ENCODE assay signal across 8 cellular contexts in genomic region chr12:109775172-109775881, GRCh38. TPM values are rescaled to one million over a fixed set of nuclear protein-coding genes. Genes with fewer than 3 reads are reported as not detected.
DNase-seq lines count a peak whose midpoint lies in the region; ATAC-seq, FAIRE-seq and TF ChIP-seq lines count a peak whose summit lies in the region.

No MANE protein-coding gene starts in this region.

- no peak for TF ChIP-seq EP300 in SK-N-SH (IDR thresholded peaks at IDR 0.05; ENCODE audit: borderline replicate concordance in 1 of 2, low read depth in 1 of 2, low read length in 1 of 2)

- H4K20me1 ChIP-seq in SK-N-SH (ENCODE audit: insufficient read depth): no peaks in the 10 kb centered on the region

- peaks cover 0 to 5% of the 10 kb centered on the region in 2 experiments; a peak in 1 of 4 replicates for H3K4me1 ChIP-seq in SK-N-SH (ENCODE audit: control insufficient read depth in 1 of 2, insufficient read depth in 2 of 2, low read depth in 1 of 2, low read length in 1 of 2)
- H3K4me1 ChIP-seq in prostate gland (replicated peaks): no peaks in the 10 kb centered on the region

- H3K36me3 ChIP-seq in SK-N-SH (replicated peaks in 1 of 2; ENCODE audit: control insufficient read depth in 1 of 2, insufficient read depth in 2 of 2, low read length in 1 of 2): no peaks in the 10 kb centered on the region
- no peaks in the 10 kb centered on the region for H3K36me3 ChIP-seq in prostate gland

- no peaks in the 10 kb centered on the region for H3K9me2 ChIP-seq in SK-N-SH

- no peaks in the 10 kb centered on the region for H3K79me2 ChIP-seq in SK-N-SH (ENCODE audit: insufficient read depth)

- H3K27ac ChIP-seq in SK-N-SH (ENCODE audit: low read depth in 2 of 2, low read length in 1 of 2) (no peak overlapping the region), prostate gland (no peak overlapping the region)

- intact Hi-C loops in Right ventricle myocardium superior (cut with DNase I): loop anchor here (1.0 to 10.0 kb wide), 3 partner anchors 178 to 351 kb away; no protein-coding TSS in a partner anchor
- intact Hi-C loops in prostate gland (cut with DNase I): loop anchor here (2.0 to 5.0 kb wide), 4 partner anchors 58 to 353 kb away; no protein-coding TSS in a partner anchor

- peak; percentile 68 for DNase-seq in EL
- peak; percentile 59 to 60 for DNase-seq in Kasumi-1 (lab: John Stamatoyannopoulos, UW)
- peak; percentile 76 for DNase-seq in SK-N-SH
- DNase-seq in activated naive CD4-positive, alpha-beta T cell treated with anti-CD3 and anti-CD28 coated beads, Interleukin-2, amount 50 U/mL, for 16 hours: peak; percentile 73
- peak; percentile 82 for DNase-seq in Right ventricle myocardium superior
- DNase-seq in prostate gland (ENCODE audit: low spot score): peak; percentile 64
- DNase-seq in urothelium cell line (ENCODE audit: low spot score): peak; percentile 58

- peak; percentile 84 for ATAC-seq in Right ventricle myocardium superior (ENCODE audit: poor library complexity)
- no peak for ATAC-seq in GM19455 (IDR thresholded peaks at IDR 0.05; ENCODE audit: unreplicated experiment)

- 43% methylated on average over 5 of the region's 10 CpGs for WGBS in SK-N-SH (ENCODE audit: low lambda C conversion rate)
- 23% methylated on average over 10 of the region's 10 CpGs for WGBS in prostate gland

- no peak overlapping the region for H3K4me2 ChIP-seq in SK-N-SH

- H3F3A ChIP-seq in SK-N-SH (replicated peaks; ENCODE audit: insufficient read depth): no peaks in the 10 kb centered on the region

- POLR2A ChIA-PET in SK-N-SH (lab: Yijun Ruan, JAX): no interaction called here

- H3K9ac ChIP-seq in SK-N-SH: no peak overlapping the region

- peak; percentile 79 for TF ChIP-seq RAD21 in SK-N-SH (IDR thresholded peaks at IDR 0.05; ENCODE audit: low read length)

- TF ChIP-seq CTCF in SK-N-SH (IDR thresholded peaks at IDR 0.05) (peak; percentile 86), prostate gland (IDR thresholded peaks at IDR 0.05) (peak; percentile 65 to 90 (median 86))

- no peaks in the 10 kb centered on the region for H3K27me3 ChIP-seq in SK-N-SH (ENCODE audit: insufficient read depth)
- H3K27me3 ChIP-seq in prostate gland (replicated peaks; ENCODE audit: insufficient read depth): no peaks in the 10 kb centered on the region

- H2AFZ ChIP-seq in SK-N-SH (ENCODE audit: low read depth): no peak overlapping the region

- TF ChIP-seq POLR2A in prostate gland (IDR thresholded peaks at IDR 0.05): no peak

- CTCF ChIA-PET in SK-N-SH (lab: Yijun Ruan, JAX): interaction anchor here (0.6 to 5.7 kb wide), 29 partner anchors 10 to 284 kb away, joined by 3 to 55 read pairs (median 4); partner anchors contain the start of genes MMAB and MVK

- H3K4me3 ChIP-seq in SK-N-SH (ENCODE audit: low read depth in 2 of 2, low read length in 1 of 2) (peak overlapping the region in 1 of 2 experiments; percentile 17; a peak in 1 of 4 replicates), prostate gland (no peak overlapping the region)

- no peak for FAIRE-seq in urothelium cell line (lab: Jason Lieb, UNC)

- no peaks in the 10 kb centered on the region for H3K9me3 ChIP-seq in SK-N-SH
- no peaks in the 10 kb centered on the region for H3K9me3 ChIP-seq in prostate gland

TF ChIP-seq in SK-N-SH, 30 proteins besides CTCF, POLR2A, EP300 and RAD21:
- peak; percentile 69 for TF ChIP-seq SMC3 (IDR thresholded peaks at IDR 0.05; ENCODE audit: low read depth, low read length)
- TF ChIP-seq YY1 (IDR thresholded peaks at IDR 0.05; ENCODE audit: low read depth): no peak
- TF ChIP-seq IRF3 (IDR thresholded peaks at IDR 0.05; ENCODE audit: low read depth, low read length): no peak
- TF ChIP-seq FOXM1 (IDR thresholded peaks at IDR 0.05; ENCODE audit: low read depth): no peak
TF ChIP-seq in SK-N-SH: peak in this region for 1.

RNA-seq across cellular contexts. Expression of gene TRPV4, which starts 57.9 kb away (rescaled TPM):
- polyA plus RNA-seq in SK-N-SH (2012; rRNA removed): 5.2 and 5.4 TPM in 2 replicates
- 2.1 and 3.2 TPM in 2 replicates for polyA plus RNA-seq in SK-N-SH (2012; cell fraction: cytosol; rRNA removed)
- polyA plus RNA-seq in SK-N-SH (2012; cell fraction: nucleus; rRNA removed): 7.3 and 8.9 TPM in 2 replicates
- 0.35 TPM for total RNA-seq in Right ventricle myocardium superior
- total RNA-seq in prostate gland: 1 to 10 TPM; 4.6 to 8.0 TPM
